ENCODE assay signal across 1 cellular context in the genomic region with DNA sequence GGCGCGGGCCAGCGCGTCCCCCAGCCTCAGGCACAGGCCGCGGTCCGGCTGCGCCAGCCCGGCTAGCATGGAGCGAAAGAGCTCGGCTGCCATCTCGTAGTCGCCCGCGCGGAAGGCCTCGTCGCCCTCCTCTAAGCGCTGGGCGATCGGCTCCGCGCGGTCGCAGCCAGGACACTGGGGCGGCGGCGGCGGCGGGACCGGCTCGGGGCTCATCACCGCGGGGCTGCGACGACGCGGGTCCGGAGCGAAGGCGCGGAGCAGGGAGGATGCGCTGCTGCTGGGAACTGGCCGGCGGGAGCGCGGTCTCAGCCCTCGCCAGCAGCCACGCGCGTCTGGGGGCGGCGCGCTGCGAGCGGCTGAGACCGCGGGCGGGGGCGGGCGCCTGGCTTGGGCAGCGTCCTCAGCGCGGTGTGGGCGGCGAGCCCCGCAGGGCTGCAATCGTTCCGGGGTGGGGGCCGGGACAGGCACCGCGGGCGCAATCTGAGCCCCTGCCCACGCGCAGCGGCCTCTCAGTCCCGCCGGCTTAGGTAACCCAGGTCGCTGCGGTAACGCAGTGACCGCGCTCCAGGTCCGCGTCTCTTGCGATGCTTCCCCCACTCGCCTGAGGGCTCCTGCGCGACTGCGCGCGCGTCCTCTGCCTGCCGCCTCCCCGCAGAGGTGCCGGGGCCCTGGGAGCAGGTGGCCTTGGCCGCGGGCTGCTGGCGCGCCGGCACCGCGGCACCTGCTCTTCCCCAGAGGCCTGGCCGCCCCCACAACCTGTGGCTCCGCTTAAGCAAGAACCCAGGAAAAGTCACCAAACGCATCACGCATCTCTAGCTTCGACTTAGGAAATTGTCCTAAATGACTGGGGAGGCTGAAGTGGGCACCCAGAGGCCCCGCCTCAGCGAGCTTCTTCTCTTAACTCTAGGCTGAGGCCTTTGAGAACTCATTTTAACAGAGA.
TF ChIP-seq lines count a peak whose summit lies in the region.

LONRF2 (minus strand) TSS at position 621 of the 940 bp plus-strand sequence; CDS start at position 213, 408 bp downstream.

TF ChIP-seq in endothelial cell of umbilical vein, 7 proteins besides CTCF, POLR2A, EP300 and RAD21:
- TF ChIP-seq GATA2 (IDR thresholded peaks at IDR 0.05; ENCODE audit: insufficient read depth, insufficient read length, low read depth, low read length), result no peak
- no peak for TF ChIP-seq FOS (IDR thresholded peaks at IDR 0.05; ENCODE audit: borderline replicate concordance, insufficient read depth, low read length)
- peak; percentile 57 for TF ChIP-seq EZH2 (IDR thresholded peaks at IDR 0.05; ENCODE audit: borderline replicate concordance, low read depth, low read length, severe bottlenecking)
- TF ChIP-seq POLR2AphosphoS5 (IDR thresholded peaks at IDR 0.05; ENCODE audit: insufficient read depth, low read depth, low read length), result no peak
